20 cellular contexts compared by ENCODE assay signal in genomic region chr4:2510351-2511259, GRCh38. TPM values are rescaled to one million over a fixed set of nuclear protein-coding genes. Genes with fewer than 3 reads are reported as not detected.
A peak's percentile ranks its signal among the peaks of the same experiment; 100 is the strongest.
DNase-seq lines count a peak whose midpoint lies in the region; ATAC-seq and TF ChIP-seq lines count a peak whose summit lies in the region.
"Had no signal": no experiment of that assay in that cellular context is flagged by ENCODE, and none has a peak within 500 bp of the region (broad histone marks: within the 10 kb centered on the region; RNA-seq: fewer than 3 reads in every experiment).

No MANE protein-coding gene starts in this region.

- WGBS in endodermal cell (ENCODE audit: insufficient coverage in 1 of 2, insufficient read length in 1 of 2), 2 experiments: 95 to 100% methylated on average over 10 to 13 of the region's 13 CpGs

- ATAC-seq in stimulated activated memory B cell treated with anti-CD40 and anti-IgM and Interleukin-4, amounts not matched to agents 10 μg/mL and 1 μg/mL and 100 μg/mL, for 72 hours: peak; percentile 74
- no peak for ATAC-seq in HG03521 (IDR thresholded peaks at IDR 0.05; ENCODE audit: unreplicated experiment)
- no peak for ATAC-seq in HG03460 (IDR thresholded peaks at IDR 0.05; ENCODE audit: unreplicated experiment)
- ATAC-seq: psoas muscle had no signal

- no peaks in the 10 kb centered on the region for H3K27me3 Mint-ChIP-seq in activated CD4-positive, alpha-beta memory T cell treated with anti-CD3 and anti-CD28 coated beads, Interleukin-2, amount 10 ng/mL, durations not matched to agents 7 days and 5 days
- no peaks in the 10 kb centered on the region for H3K27me3 Mint-ChIP-seq in activated CD4-positive, alpha-beta memory T cell treated with anti-CD3 and anti-CD28 coated beads for 36 hours
- H3K27me3 Mint-ChIP-seq in IgD-negative memory B cell (peaks cover 3% of the 10 kb centered on the region), endodermal cell (ENCODE audit: insufficient read depth) (no peaks in the 10 kb centered on the region)
- H3K27me3 Mint-ChIP-seq in stimulated activated memory B cell treated with anti-CD40 and anti-IgM and Interleukin-4, amounts not matched to agents 10 μg/mL and 1 μg/mL and 100 μg/mL, for 72 hours: no peaks in the 10 kb centered on the region
- H3K27me3 Mint-ChIP-seq: brain, type B pancreatic cell had no signal

- no peak overlapping the region for H3K4me3 ChIP-seq in endodermal cell (ENCODE audit: low read length)
- H3K4me3 ChIP-seq: esophagus squamous epithelium, lung, psoas muscle had no signal

- peak overlapping the region; percentile 61 for H3K27ac Mint-ChIP-seq in activated CD4-positive, alpha-beta memory T cell treated with anti-CD3 and anti-CD28 coated beads, Interleukin-2, amount 10 ng/mL, durations not matched to agents 7 days and 5 days
- H3K27ac Mint-ChIP-seq in activated CD4-positive, alpha-beta memory T cell treated with anti-CD3 and anti-CD28 coated beads for 36 hours: no peak overlapping the region
- H3K27ac Mint-ChIP-seq in IgD-negative memory B cell: peak overlapping the region; percentile 68 to 95 (median 73)
- H3K27ac Mint-ChIP-seq in endodermal cell: peak overlapping the region; percentile 48
- peak overlapping the region; percentile 82 for H3K27ac Mint-ChIP-seq in stimulated activated memory B cell treated with anti-CD40 and anti-IgM and Interleukin-4, amounts not matched to agents 10 μg/mL and 1 μg/mL and 100 μg/mL, for 72 hours
- H3K27ac Mint-ChIP-seq: nephron, type B pancreatic cell had no signal

- H3K4me3 Mint-ChIP-seq in activated CD4-positive, alpha-beta memory T cell treated with anti-CD3 and anti-CD28 coated beads, Interleukin-2, amount 10 ng/mL, durations not matched to agents 7 days and 5 days: no peak overlapping the region
- no peak overlapping the region for H3K4me3 Mint-ChIP-seq in activated CD4-positive, alpha-beta memory T cell treated with anti-CD3 and anti-CD28 coated beads for 36 hours
- H3K4me3 Mint-ChIP-seq in IgD-negative memory B cell (peak overlapping the region; percentile 36 to 82 (median 64)), endodermal cell (no peak overlapping the region)
- H3K4me3 Mint-ChIP-seq in stimulated activated memory B cell treated with anti-CD40 and anti-IgM and Interleukin-4, amounts not matched to agents 10 μg/mL and 1 μg/mL and 100 μg/mL, for 72 hours: no peak overlapping the region
- H3K4me3 Mint-ChIP-seq: brain, nephron, type B pancreatic cell had no signal

- no peak for DNase-seq in activated CD4-positive, alpha-beta memory T cell treated with anti-CD3 and anti-CD28 coated beads, Interleukin-2, amount 10 ng/mL, durations not matched to agents 7 days and 5 days
- no peak for DNase-seq in activated CD4-positive, alpha-beta memory T cell treated with anti-CD3 and anti-CD28 coated beads for 36 hours
- no peak for DNase-seq in endodermal cell
- DNase-seq in activated CD4-positive, CD25-positive, alpha-beta regulatory T cell (lab: John Stamatoyannopoulos, UW): no peak
- DNase-seq: 8988T, activated gamma-delta T cell treated with Interleukin-2 at 50 U/mL for 16 hours, esophagus squamous epithelium, IMR-90, NCI-H187 treated with DMSO at 0.1 percent for 48 hours, NCI-H446, psoas muscle had no signal

- intact Hi-C loops in activated CD4-positive, alpha-beta memory T cell treated with anti-CD3 and anti-CD28 coated beads for 36 hours (cut with micrococcal nuclease): no loop called here

- peaks cover 73% of the 10 kb centered on the region for H3K36me3 Mint-ChIP-seq in activated CD4-positive, alpha-beta memory T cell treated with anti-CD3 and anti-CD28 coated beads, Interleukin-2, amount 10 ng/mL, durations not matched to agents 7 days and 5 days (ENCODE audit: low read depth)
- H3K36me3 Mint-ChIP-seq in activated CD4-positive, alpha-beta memory T cell treated with anti-CD3 and anti-CD28 coated beads for 36 hours: peaks cover 54% of the 10 kb centered on the region
- peaks cover 3% of the 10 kb centered on the region for H3K36me3 Mint-ChIP-seq in IgD-negative memory B cell
- peaks cover 73% of the 10 kb centered on the region for H3K36me3 Mint-ChIP-seq in endodermal cell (ENCODE audit: low read depth)
- H3K36me3 Mint-ChIP-seq in stimulated activated memory B cell treated with anti-CD40 and anti-IgM and Interleukin-4, amounts not matched to agents 10 μg/mL and 1 μg/mL and 100 μg/mL, for 72 hours: peaks cover 52% of the 10 kb centered on the region

- peaks cover 5% of the 10 kb centered on the region for H3K4me1 ChIP-seq in endodermal cell (ENCODE audit: control insufficient read depth, insufficient read depth, low read length)
- H3K4me1 ChIP-seq: esophagus squamous epithelium, psoas muscle had no signal

- TF ChIP-seq CTCF in endodermal cell (conservative IDR thresholded peaks at IDR 0.05): no peak

- peaks cover 24% of the 10 kb centered on the region for H3K4me1 Mint-ChIP-seq in activated CD4-positive, alpha-beta memory T cell treated with anti-CD3 and anti-CD28 coated beads, Interleukin-2, amount 10 ng/mL, durations not matched to agents 7 days and 5 days
- H3K4me1 Mint-ChIP-seq in activated CD4-positive, alpha-beta memory T cell treated with anti-CD3 and anti-CD28 coated beads for 36 hours (ENCODE audit: low read depth): peaks cover 7% of the 10 kb centered on the region
- H3K4me1 Mint-ChIP-seq in IgD-negative memory B cell (peaks cover 18 to 25% (median 19%) of the 10 kb centered on the region in 3 donors), endodermal cell (peaks cover 8% of the 10 kb centered on the region)
- peaks cover 46% of the 10 kb centered on the region for H3K4me1 Mint-ChIP-seq in stimulated activated memory B cell treated with anti-CD40 and anti-IgM and Interleukin-4, amounts not matched to agents 10 μg/mL and 1 μg/mL and 100 μg/mL, for 72 hours
- H3K4me1 Mint-ChIP-seq: brain, nephron had no signal

- no peaks in the 10 kb centered on the region for H3K9me3 Mint-ChIP-seq in activated CD4-positive, alpha-beta memory T cell treated with anti-CD3 and anti-CD28 coated beads, Interleukin-2, amount 10 ng/mL, durations not matched to agents 7 days and 5 days
- H3K9me3 Mint-ChIP-seq in activated CD4-positive, alpha-beta memory T cell treated with anti-CD3 and anti-CD28 coated beads for 36 hours: no peaks in the 10 kb centered on the region
- no peaks in the 10 kb centered on the region for H3K9me3 Mint-ChIP-seq in IgD-negative memory B cell
- H3K9me3 Mint-ChIP-seq in endodermal cell: no peaks in the 10 kb centered on the region
- H3K9me3 Mint-ChIP-seq in stimulated activated memory B cell treated with anti-CD40 and anti-IgM and Interleukin-4, amounts not matched to agents 10 μg/mL and 1 μg/mL and 100 μg/mL, for 72 hours: no peaks in the 10 kb centered on the region
- H3K9me3 Mint-ChIP-seq: brain, nephron, type B pancreatic cell had no signal

- CTCF ChIA-PET in activated CD4-positive, alpha-beta memory T cell treated with anti-CD3 and anti-CD28 coated beads, Interleukin-2, amount 10 ng/mL, durations not matched to agents 7 days and 5 days (lab: Charles Lee): no interaction called here
- CTCF ChIA-PET in activated CD4-positive, alpha-beta memory T cell treated with anti-CD3 and anti-CD28 coated beads for 36 hours (lab: Charles Lee): no interaction called here

- no peak overlapping the region for H3K9ac ChIP-seq in endodermal cell (ENCODE audit: extremely low read depth, low read length, poor library complexity, severe bottlenecking)

- H3K27ac ChIP-seq in endodermal cell (ENCODE audit: low read depth, low read length): no peak overlapping the region
- H3K27ac ChIP-seq: C4-2B, esophagus squamous epithelium, psoas muscle had no signal

- no peaks in the 10 kb centered on the region for H3K9me3 ChIP-seq in endodermal cell (ENCODE audit: control insufficient read depth, low read length)
- H3K9me3 ChIP-seq: esophagus squamous epithelium, psoas muscle had no signal

- H3K27me3 ChIP-seq in endodermal cell (ENCODE audit: control insufficient read depth, insufficient read depth, low read length, poor library complexity, severe bottlenecking): no peaks in the 10 kb centered on the region
- H3K27me3 ChIP-seq: esophagus squamous epithelium had no signal

- POLR2A ChIA-PET in activated CD4-positive, alpha-beta memory T cell treated with anti-CD3 and anti-CD28 coated beads, Interleukin-2, amount 10 ng/mL, durations not matched to agents 7 days and 5 days (lab: Charles Lee): interaction anchor here (1.0 kb wide), 1 partner anchor 13 kb away, joined by 3 read pairs; no protein-coding TSS in a partner anchor
- POLR2A ChIA-PET in activated CD4-positive, alpha-beta memory T cell treated with anti-CD3 and anti-CD28 coated beads for 36 hours (lab: Charles Lee): no interaction called here

- peaks cover 86% of the 10 kb centered on the region for H3K36me3 ChIP-seq in endodermal cell (ENCODE audit: control insufficient read depth, insufficient read depth, low read length)

RNA-seq across cellular contexts. Expression of gene FAM193A, which starts 25.8 kb away (rescaled TPM):
- total RNA-seq in activated CD4-positive, alpha-beta memory T cell treated with anti-CD3 and anti-CD28 coated beads, Interleukin-2, amount 10 ng/mL, durations not matched to agents 7 days and 5 days: 10 to 100 TPM; 27.4 to 27.9 TPM
- 10 to 100 TPM; 21.7 to 22.6 TPM for total RNA-seq in activated CD4-positive, alpha-beta memory T cell treated with anti-CD3 and anti-CD28 coated beads for 36 hours
- 6.3 TPM for polyA plus RNA-seq in IgD-negative memory B cell
- 10 to 100 TPM; 32.1 to 39.0 TPM for total RNA-seq in endodermal cell
- polyA plus RNA-seq in endodermal cell (2013, experiment 1 of 2): 26.9 TPM
- polyA plus RNA-seq in endodermal cell (2013, experiment 2 of 2): 25.5 TPM

RNA-seq across cellular contexts. Expression of gene RNF4, which starts 41.7 kb away (rescaled TPM):
- 100 to 1,000 TPM; 106 to 113 TPM for total RNA-seq in activated CD4-positive, alpha-beta memory T cell treated with anti-CD3 and anti-CD28 coated beads, Interleukin-2, amount 10 ng/mL, durations not matched to agents 7 days and 5 days
- 10 to 100 TPM; 84.6 to 90.3 TPM for total RNA-seq in activated CD4-positive, alpha-beta memory T cell treated with anti-CD3 and anti-CD28 coated beads for 36 hours
- polyA plus RNA-seq in IgD-negative memory B cell: 94.0 TPM
- total RNA-seq in endodermal cell: 10 to 100 TPM; 73.2 to 93.6 TPM
- polyA plus RNA-seq in endodermal cell (2013, experiment 1 of 2): 68.6 TPM
- polyA plus RNA-seq in endodermal cell (2013, experiment 2 of 2): 67.6 TPM

Comparison
In these comparisons a context has a peak if more than half of its experiments do, and no peak if none do; other contexts are left out.
1. H3K4me3 Mint-ChIP-seq: peak in IgD-negative memory B cell (4 of 4); none in activated CD4-positive, alpha-beta memory T cell treated with anti-CD3 and anti-CD28 coated beads, Interleukin-2, amount 10 ng/mL, durations not matched to agents 7 days and 5 days (single experiment), activated CD4-positive, alpha-beta memory T cell treated with anti-CD3 and anti-CD28 coated beads for 36 hours (single experiment), endodermal cell (single experiment) and stimulated activated memory B cell treated with anti-CD40 and anti-IgM and Interleukin-4, amounts not matched to agents 10 μg/mL and 1 μg/mL and 100 μg/mL, for 72 hours (single experiment).